In the genomic region with DNA sequence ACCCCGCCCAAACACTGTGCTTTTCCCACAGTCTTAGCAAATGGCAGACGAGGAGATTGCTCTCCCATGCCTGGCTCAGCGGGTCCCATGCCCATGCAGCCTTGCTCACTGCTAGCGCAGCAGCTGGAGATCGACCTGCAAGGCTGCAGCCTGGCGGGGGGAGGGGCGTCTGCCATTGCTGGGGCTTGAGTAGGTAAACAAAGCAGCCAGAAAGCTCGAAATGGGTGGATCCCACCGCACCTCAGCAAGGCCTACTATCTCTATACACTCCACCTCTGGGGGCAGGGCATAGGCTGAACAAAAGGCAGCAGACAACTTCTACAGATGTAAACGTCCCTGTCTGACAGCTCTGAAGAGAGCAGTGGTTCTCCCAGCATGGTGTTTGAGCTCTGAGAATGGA, we compare ENCODE assay signal across 1 cellular context.
TF ChIP-seq lines count a peak whose summit lies in the region.

No MANE protein-coding gene starts in this region.

TF ChIP-seq in WTC11, 78 proteins besides CTCF, POLR2A, EP300 and RAD21 (continued from another document):
- TF ChIP-seq ZNF423 (CRISPR knock-in tag; IDR thresholded peaks at IDR 0.05), result peak; percentile 32; the same call in 1 of the 2 replicates
TF ChIP-seq in WTC11: peak in this region for 7.
